ENCODE assay signal across 14 cellular contexts in the genomic region with DNA sequence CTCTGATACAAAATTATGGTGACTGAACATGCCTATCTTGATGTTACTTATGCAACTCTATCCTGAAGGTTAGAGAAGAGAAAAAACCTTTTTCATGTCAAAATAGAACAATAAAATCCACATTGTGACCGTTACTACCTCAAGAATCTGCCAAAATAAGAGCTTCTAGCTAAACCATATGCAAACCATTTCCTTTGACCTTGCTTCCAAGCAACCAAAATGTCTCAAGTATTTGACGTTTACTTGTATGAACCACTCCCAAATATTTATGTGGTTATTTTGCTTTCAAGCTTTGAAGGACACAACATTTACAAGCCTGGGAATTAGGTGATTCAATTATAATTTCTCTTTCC. TPM values are rescaled to one million over a fixed set of nuclear protein-coding genes. Genes with fewer than 3 reads are reported as not detected.
DNase-seq lines count a peak whose midpoint lies in the region; ATAC-seq, FAIRE-seq and TF ChIP-seq lines count a peak whose summit lies in the region.
"Had no signal": no experiment of that assay in that cellular context is flagged by ENCODE, and none has a peak within 500 bp of the region (broad histone marks: within the 10 kb centered on the region; RNA-seq: fewer than 3 reads in every experiment).

No MANE protein-coding gene starts in this region.

- H3K36me3 ChIP-seq in GM06990 (ENCODE audit: control insufficient read depth, insufficient read depth, low read length) (no peaks in the 10 kb centered on the region), H1 (ENCODE audit: control insufficient read depth in 2 of 4, insufficient read depth in 4 of 4, low read length in 3 of 4) (peaks cover 0 to 3% (median 1%) of the 10 kb centered on the region in 4 experiments; a peak in 2 of 8 replicates), upper lobe of left lung (no peaks in the 10 kb centered on the region)
- H3K36me3 ChIP-seq: neutrophil had no signal

- H3K4me2 ChIP-seq in H1 (ENCODE audit: insufficient read depth in 1 of 2, low read depth in 2 of 2, low read length in 2 of 2), result peak overlapping the region; percentile 28 to 69

- peaks cover 7% of the 10 kb centered on the region; the same call in 1 of the 2 replicates for H3K79me1 ChIP-seq in H1 (ENCODE audit: low read depth, low read length)

- no peak overlapping the region for H3K4ac ChIP-seq in H1 (replicated peaks; ENCODE audit: insufficient read length, low read depth, low read length)

- TF ChIP-seq POLR2A in H1 (IDR thresholded peaks at IDR 0.05; ENCODE audit: control extremely low read depth in 1 of 2, low read depth in 2 of 2, low read length in 2 of 2) (no peak), upper lobe of left lung (IDR thresholded peaks at IDR 0.05) (no peak)

- H3K9me3 ChIP-seq in H1 (ENCODE audit: insufficient read depth in 2 of 2, low read depth in 1 of 2, low read length in 1 of 2) (no peaks in the 10 kb centered on the region), upper lobe of left lung (no peaks in the 10 kb centered on the region)
- H3K9me3 ChIP-seq: neutrophil had no signal

- no peak overlapping the region for H2BK15ac ChIP-seq in H1 (ENCODE audit: low read length)

- no peak overlapping the region for H2BK20ac ChIP-seq in H1 (ENCODE audit: low read length)

- WGBS in H1 (ENCODE audit: extremely low coverage in 1 of 2, insufficient coverage in 1 of 2, insufficient read length in 1 of 2, insufficient replicate concordance in 2 of 2, low coverage in 1 of 2, low lambda C conversion rate in 2 of 2, missing lambda C conversion rate in 1 of 2), 2 experiments, result 28% methylated on average over 2 of the region's 2 CpGs; no CpG with 5 or more reads in 1 of the 2 experiments
- 41 to 61% methylated on average over 2 of the region's 2 CpGs for WGBS in upper lobe of left lung, 2 donors

- 0 out of 2 replicates have a peak overlapping the region, but pooled peaks have one; percentile 43 for H4K8ac ChIP-seq in H1 (ENCODE audit: extremely low read depth, insufficient read depth, low read length)

- ATAC-seq in GM19463 (IDR thresholded peaks at IDR 0.05; ENCODE audit: unreplicated experiment), result peak; percentile 32
- peak; percentile 50 for ATAC-seq in HG03354 (IDR thresholded peaks at IDR 0.05; ENCODE audit: poor library complexity, severe bottlenecking, unreplicated experiment)
- ATAC-seq in esophagus mucosa, result no peak
- no peak for ATAC-seq in HG03342 (IDR thresholded peaks at IDR 0.05; ENCODE audit: unreplicated experiment)
- ATAC-seq in upper lobe of left lung (ENCODE audit: low FRiP score in 2 of 2), result no peak

- no peak for TF ChIP-seq CTCF in GM06990 (IDR thresholded peaks at IDR 0.05; ENCODE audit: insufficient read depth, low read length, poor library complexity, severe bottlenecking)
- TF ChIP-seq CTCF in H1 (IDR thresholded peaks at IDR 0.05; ENCODE audit: control extremely low read depth in 1 of 3, insufficient read depth in 1 of 3, low read depth in 1 of 3, low read length in 3 of 3), result no peak
- no peak for TF ChIP-seq CTCF in upper lobe of left lung (IDR thresholded peaks at IDR 0.05)

- H4K5ac ChIP-seq in H1 (ENCODE audit: insufficient read length, low read depth, low read length), result peak overlapping the region; percentile 25

- no peak overlapping the region for H3K56ac ChIP-seq in H1 (replicated peaks; ENCODE audit: insufficient read length, low read depth, low read length)

- TF ChIP-seq EP300 in H1 (IDR thresholded peaks at IDR 0.05; ENCODE audit: borderline replicate concordance in 1 of 2, low read depth in 2 of 2, low read length in 2 of 2), result no peak
- TF ChIP-seq EP300 in upper lobe of left lung (IDR thresholded peaks at IDR 0.05), result no peak

- H3K14ac ChIP-seq in H1 (ENCODE audit: insufficient read length), result no peak overlapping the region

- peak; percentile 63 for FAIRE-seq in H1 (lab: Jason Lieb, UNC)
- FAIRE-seq: D721Med had no signal

- CTCF ChIA-PET in H1 (lab: Charles Lee; ENCODE audit: partially characterized antibody), result interaction anchor here (0.6 to 1.8 kb wide), 6 partner anchors 10 to 1068 kb away, joined by 3 to 5 read pairs (median 4); no protein-coding TSS in a partner anchor

- TF ChIP-seq RAD21 in H1 (IDR thresholded peaks at IDR 0.05 in 1 of 2, conservative IDR thresholded peaks at IDR 0.05 in 1 of 2; ENCODE audit: low read depth in 2 of 2, low read length in 2 of 2), result no peak

- H4K20me1 ChIP-seq in H1 (replicated peaks in 1 of 2; ENCODE audit: control insufficient read depth in 1 of 2, insufficient read depth in 2 of 2, low read length in 2 of 2), result peaks cover 3 to 6% of the 10 kb centered on the region in 2 experiments

- H3K9ac ChIP-seq in H1 (replicated peaks in 1 of 4; ENCODE audit: extremely low read depth in 1 of 4, low read depth in 3 of 4, low read length in 3 of 4), result peak overlapping the region in 2 of 4 experiments; percentile 25 to 52; a peak in 3 of 7 replicates

- peak overlapping the region; percentile 44; the same call in 1 of the 2 replicates for H3K4me3 ChIP-seq in GM06990 (replicated peaks; ENCODE audit: low read depth, low read length)
- H3K4me3 ChIP-seq in H1 (ENCODE audit: extremely low read depth in 1 of 4, insufficient read depth in 2 of 4, low read depth in 3 of 4, low read length in 4 of 4), result peak overlapping the region in 1 of 4 experiments; percentile 48; a peak in 2 of 8 replicates
- H3K4me3 ChIP-seq in upper lobe of left lung, result no peak overlapping the region
- H3K4me3 ChIP-seq: coronary artery had no signal

- H3K18ac ChIP-seq in H1 (ENCODE audit: extremely low read depth, low read length), result no peak overlapping the region

- H3K23ac ChIP-seq in H1 (ENCODE audit: insufficient read length), result no peak overlapping the region

- H2AFZ ChIP-seq in H1 (ENCODE audit: low read length), result no peak overlapping the region

- no peak overlapping the region for H2AK5ac ChIP-seq in H1 (ENCODE audit: low read depth, low read length)

- H4K91ac ChIP-seq in H1 (replicated peaks; ENCODE audit: insufficient read length, low read length), result no peak overlapping the region

- 0 out of 2 replicates have a peak overlapping the region, but pooled peaks have one; percentile 27 for H2BK12ac ChIP-seq in H1 (ENCODE audit: low read depth, low read length)

- POLR2A ChIA-PET in H1 (lab: Charles Lee; ENCODE audit: partially characterized antibody), result interaction anchor here (1.2 to 1.6 kb wide), 6 partner anchors 8 to 55 kb away, joined by 3 to 6 read pairs (median 4); no protein-coding TSS in a partner anchor

- H3K79me2 ChIP-seq in H1 (ENCODE audit: control insufficient read depth in 1 of 2, insufficient read depth in 2 of 2, low read length in 2 of 2), result peaks cover 34 to 99% of the 10 kb centered on the region in 2 experiments

- DNase-seq in GM06990 (ENCODE audit: extremely low read depth, insufficient read length) (no peak), H1 (ENCODE audit: low read depth in 1 of 2, low spot score in 2 of 2) (no peak), DMS153 (lab: John Stamatoyannopoulos, UW) (no peak), upper lobe of left lung (no peak)
- DNase-seq: activated CD8-positive, alpha-beta memory T cell treated with anti-CD3 and anti-CD28 coated beads for 24 hours; GOT3; hippocampal formation had no signal

- H3K4me1 ChIP-seq in H1 (replicated peaks in 1 of 4; ENCODE audit: control insufficient read depth in 3 of 4, insufficient read depth in 4 of 4, low read length in 3 of 4) (peaks cover 11 to 30% (median 27%) of the 10 kb centered on the region in 4 experiments), upper lobe of left lung (peaks cover 29 to 41% (median 40%) of the 10 kb centered on the region in 4 donors)

- H3K27me3 ChIP-seq in GM06990 (replicated peaks; ENCODE audit: control insufficient read depth, insufficient read depth, low read length) (no peaks in the 10 kb centered on the region), H1 (replicated peaks in 1 of 4; ENCODE audit: control insufficient read depth in 3 of 4, extremely low read depth in 1 of 4, insufficient read depth in 3 of 4, low read length in 3 of 4) (no peaks in the 10 kb centered on the region), upper lobe of left lung (no peaks in the 10 kb centered on the region)
- H3K27me3 ChIP-seq: neutrophil had no signal

- H3K27ac ChIP-seq in H1 (ENCODE audit: low read depth, low read length) (peak overlapping the region; percentile 77), upper lobe of left lung (no peak overlapping the region)
- H3K27ac ChIP-seq: coronary artery, neutrophil had no signal

- no peaks in the 10 kb centered on the region for H3K23me2 ChIP-seq in H1 (ENCODE audit: low read depth, low read length)

- H2BK120ac ChIP-seq in H1 (replicated peaks; ENCODE audit: low read depth, low read length), result no peak overlapping the region

- peak overlapping the region; percentile 47; the same call in 1 of the 2 replicates for H2BK5ac ChIP-seq in H1 (ENCODE audit: low read depth, low read length)

TF ChIP-seq in H1, 55 proteins besides CTCF, POLR2A, EP300 and RAD21:
- TF ChIP-seq JUN (IDR thresholded peaks at IDR 0.05; ENCODE audit: low read depth, low read length) (no peak), PHF8 (conservative IDR thresholded peaks at IDR 0.05; ENCODE audit: low read depth, low read length) (no peak), SIRT6 (IDR thresholded peaks at IDR 0.05; ENCODE audit: low read length) (no peak), CHD2 (IDR thresholded peaks at IDR 0.05; ENCODE audit: low read length) (no peak), BACH1 (IDR thresholded peaks at IDR 0.05; ENCODE audit: low read length) (no peak), RBBP5 (IDR thresholded peaks at IDR 0.05; ENCODE audit: borderline replicate concordance, low read depth, low read length) (no peak)
- TF ChIP-seq, protein P1, sequence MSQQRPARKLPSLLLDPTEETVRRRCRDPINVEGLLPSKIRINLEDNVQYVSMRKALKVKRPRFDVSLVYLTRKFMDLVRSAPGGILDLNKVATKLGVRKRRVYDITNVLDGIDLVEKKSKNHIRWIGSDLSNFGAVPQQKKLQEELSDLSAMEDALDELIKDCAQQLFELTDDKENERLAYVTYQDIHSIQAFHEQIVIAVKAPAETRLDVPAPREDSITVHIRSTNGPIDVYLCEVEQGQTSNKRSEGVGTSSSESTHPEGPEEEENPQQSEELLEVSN (IDR thresholded peaks at IDR 0.05), result no peak

RNA-seq across cellular contexts. Expression of a gene that starts 13.9 kb away (rescaled TPM):
- total RNA-seq in H1 (2021; fragmentation: NEBNext Ultra II Directional; extraction: Animal tissue kit (Norgen Biotek cat#: 25700)), result 56.1 and 56.9 TPM in 2 replicates
- polyA plus RNA-seq in H1 (2011; rRNA removed), result 35.3 and 36.5 TPM in 2 replicates
- polyA plus RNA-seq in H1 (2011; cell fraction: cytosol; rRNA removed), result 19.0 TPM
- 33.2 TPM for polyA plus RNA-seq in H1 (2011; cell fraction: nucleus; rRNA removed)
- polyA plus RNA-seq in H1 (2012, experiment 1 of 2), result 27.6 to 34.4 TPM (median 33.7 TPM) in 4 replicates
- polyA plus RNA-seq in H1 (2012, experiment 2 of 2), result 5.8 TPM
- 19.9 TPM for polyA plus RNA-seq in H1 (2013, experiment 1 of 2)
- 18.7 TPM for polyA plus RNA-seq in H1 (2013, experiment 2 of 2)
- 112 and 122 TPM in 2 replicates for polyA minus RNA-seq in H1 (2011; rRNA and poly(A)+ RNA removed)
- polyA minus RNA-seq in H1 (2011; cell fraction: cytosol; rRNA and poly(A)+ RNA removed), result 50.3 TPM
- polyA minus RNA-seq in H1 (2011; cell fraction: nucleus; rRNA and poly(A)+ RNA removed), result 66.2 TPM
- total RNA-seq in esophagus mucosa (8.0 TPM), upper lobe of left lung (10 to 100 TPM; 23.0 to 36.8 (median 31.2) TPM)

Comparison
In these comparisons a context has a peak if more than half of its experiments do, and no peak if none do; other contexts are left out.
1. ATAC-seq: peak in GM19463 (single experiment) and HG03354 (single experiment); none in esophagus mucosa (single experiment), HG03342 (single experiment) and upper lobe of left lung (0 of 2).